In genomic region chr17:21033350-21033749, GRCh38 we compare ENCODE assay signal across 13 cellular contexts. TPM values are rescaled to one million over a fixed set of nuclear protein-coding genes. Genes with fewer than 3 reads are reported as not detected.
DNase-seq lines count a peak whose midpoint lies in the region; ATAC-seq and TF ChIP-seq lines count a peak whose summit lies in the region.
"Had no signal": no experiment of that assay in that cellular context is flagged by ENCODE, and none has a peak within 500 bp of the region (broad histone marks: within the 10 kb centered on the region; RNA-seq: fewer than 3 reads in every experiment).

No MANE protein-coding gene starts in this region.

- H2BK5ac ChIP-seq in neuronal stem cell (ENCODE audit: low read length): no peak overlapping the region

- WGBS in hepatocyte (ENCODE audit: low lambda C conversion rate, missing lambda C conversion rate): 94% methylated on average over 2 of the region's 2 CpGs
- no CpG with 5 or more reads among the region's 2 CpGs for WGBS in neuronal stem cell (ENCODE audit: extremely low coverage in 2 of 2, insufficient read length in 2 of 2, insufficient replicate concordance in 1 of 2), 2 donors

- peak; percentile 47 to 51 for ATAC-seq in activated T-cell treated with anti-CD3 and anti-CD28 coated beads, Interleukin-2, amount 50 U/mL, for 72 hours (replicated peaks in 1 of 2)
- ATAC-seq in stimulated activated naive CD8-positive, alpha-beta T cell treated with anti-CD3 and anti-CD28 coated beads, Interleukin-15, Interleukin-2, amounts not matched to agents 100 U/mL and 50 U/mL, for 24 hours: peak; percentile 53
- ATAC-seq in HG02970 (IDR thresholded peaks at IDR 0.05; ENCODE audit: low FRiP score, unreplicated experiment): no peak

- intact Hi-C loops in activated T-helper 1 cell treated with anti-CD3 and anti-CD28 coated beads, Interleukin-12 subunit alpha, Interleukin-12 subunit beta, Interleukin-2, Interleukin-4 antibody, amounts not matched to agents 30 ng/mL and 10 ng/mL and 1 ng/mL, durations not matched to agents 14 hours and 24 hours and 36 hours (cut with micrococcal nuclease): loop anchor here (2.0 kb wide), 1 partner anchor 517 kb away; no protein-coding TSS in a partner anchor

- no peaks in the 10 kb centered on the region for H3K9me3 ChIP-seq in hepatocyte (ENCODE audit: low read depth)
- H3K9me3 ChIP-seq in neuronal stem cell (replicated peaks in 1 of 2; ENCODE audit: control insufficient read depth in 2 of 2, insufficient read depth in 1 of 2, low read depth in 1 of 2, low read length in 2 of 2): peaks cover 0 to 11% of the 10 kb centered on the region in 2 donors
- H3K9me3 ChIP-seq: right lobe of liver had no signal

- H3K9me3 Mint-ChIP-seq in activated T-cell treated with anti-CD3 and anti-CD28 coated beads, Interleukin-2, amount 50 U/mL, for 72 hours: no peaks in the 10 kb centered on the region
- no peaks in the 10 kb centered on the region for H3K9me3 Mint-ChIP-seq in activated T-helper 1 cell treated with anti-CD3 and anti-CD28 coated beads, Interleukin-12 subunit alpha, Interleukin-12 subunit beta, Interleukin-2, Interleukin-4 antibody, amounts not matched to agents 30 ng/mL and 10 ng/mL and 1 ng/mL, durations not matched to agents 14 hours and 24 hours and 36 hours

- no peak overlapping the region for H3K18ac ChIP-seq in neuronal stem cell (ENCODE audit: low read length)

- no peak overlapping the region for H3K9ac ChIP-seq in neuronal stem cell (ENCODE audit: low read depth, low read length, poor library complexity)

- no peaks in the 10 kb centered on the region for H3K27me3 Mint-ChIP-seq in activated T-cell treated with anti-CD3 and anti-CD28 coated beads, Interleukin-2, amount 50 U/mL, for 72 hours (ENCODE audit: low read depth)
- H3K27me3 Mint-ChIP-seq in activated T-helper 1 cell treated with anti-CD3 and anti-CD28 coated beads, Interleukin-12 subunit alpha, Interleukin-12 subunit beta, Interleukin-2, Interleukin-4 antibody, amounts not matched to agents 30 ng/mL and 10 ng/mL and 1 ng/mL, durations not matched to agents 14 hours and 24 hours and 36 hours (ENCODE audit: insufficient read depth): no peaks in the 10 kb centered on the region

- peaks cover 3% of the 10 kb centered on the region for H3K79me1 ChIP-seq in neuronal stem cell (ENCODE audit: low read depth, low read length)

- no peak overlapping the region for H3K4me3 ChIP-seq in hepatocyte
- H3K4me3 ChIP-seq in neuronal stem cell (ENCODE audit: low read length in 2 of 2): no peak overlapping the region
- H3K4me3 ChIP-seq: lung, right lobe of liver had no signal

- H2AFZ ChIP-seq in hepatocyte: no peak overlapping the region
- H2AFZ ChIP-seq in neuronal stem cell (ENCODE audit: low read length): no peak overlapping the region

- peak overlapping the region; percentile 81 to 90 for H3K4me3 Mint-ChIP-seq in activated T-cell treated with anti-CD3 and anti-CD28 coated beads, Interleukin-2, amount 50 U/mL, for 72 hours
- H3K4me3 Mint-ChIP-seq in activated T-helper 1 cell treated with anti-CD3 and anti-CD28 coated beads, Interleukin-12 subunit alpha, Interleukin-12 subunit beta, Interleukin-2, Interleukin-4 antibody, amounts not matched to agents 30 ng/mL and 10 ng/mL and 1 ng/mL, durations not matched to agents 14 hours and 24 hours and 36 hours: peak overlapping the region; percentile 75

- H2AK5ac ChIP-seq in neuronal stem cell (ENCODE audit: low read depth, low read length): no peak overlapping the region

- H2BK12ac ChIP-seq in neuronal stem cell (ENCODE audit: low read length): no peak overlapping the region

- TF ChIP-seq CTCF in hepatocyte (IDR thresholded peaks at IDR 0.05; ENCODE audit: poor library complexity): no peak

- H3K27ac ChIP-seq in hepatocyte: no peak overlapping the region
- H3K27ac ChIP-seq in neuronal stem cell (replicated peaks; ENCODE audit: low read length): no peak overlapping the region

- no peak overlapping the region for H3K4ac ChIP-seq in neuronal stem cell (ENCODE audit: low read length)

- peaks cover 100% of the 10 kb centered on the region for H4K20me1 ChIP-seq in hepatocyte (ENCODE audit: insufficient read depth, poor library complexity, severe bottlenecking)

- H3K4me1 ChIP-seq in hepatocyte (ENCODE audit: insufficient read depth) (peaks cover 82% of the 10 kb centered on the region), neuronal stem cell (ENCODE audit: control insufficient read depth in 2 of 2, insufficient read depth in 1 of 2, low read depth in 1 of 2, low read length in 2 of 2) (peaks cover 0 to 8% of the 10 kb centered on the region in 2 donors)

- peak in 1 of 2 donors; percentile 11 for DNase-seq in activated T-cell treated with anti-CD3 and anti-CD28 coated beads, Interleukin-2, amount 50 U/mL, for 72 hours
- no peak for DNase-seq in activated T-cell treated with anti-CD3 and anti-CD28 coated beads, Interleukin-2, amount 50 U/mL, for 48 hours
- DNase-seq in activated T-helper 1 cell treated with anti-CD3 and anti-CD28 coated beads, Interleukin-12 subunit alpha, Interleukin-12 subunit beta, Interleukin-2, Interleukin-4 antibody, amounts not matched to agents 30 ng/mL and 10 ng/mL and 1 ng/mL, durations not matched to agents 14 hours and 24 hours and 36 hours (ENCODE audit: low spot score): no peak
- DNase-seq in hepatocyte (ENCODE audit: low spot score) (no peak), NCI-H446 treated with DMSO at 0.1 percent for 48 hours (lab: John Stamatoyannopoulos, UW) (no peak), neuronal stem cell (ENCODE audit: low spot score) (no peak)
- DNase-seq in stimulated activated naive CD8-positive, alpha-beta T cell treated with anti-CD3 and anti-CD28 coated beads, Interleukin-15, Interleukin-2, amounts not matched to agents 100 U/mL and 50 U/mL, for 24 hours: no peak
- DNase-seq: activated CD8-positive, alpha-beta memory T cell treated with anti-CD3 and anti-CD28 coated beads, Interleukin-2, amount 50 U/mL, for 4 hours; HCEC 1CT; NCI-H524 treated with DMSO at 0.1 percent for 48 hours had no signal

- no peak overlapping the region for H3K14ac ChIP-seq in neuronal stem cell (ENCODE audit: low read length)

- no peak overlapping the region for H4K8ac ChIP-seq in neuronal stem cell (ENCODE audit: low read depth, low read length)

- H4K91ac ChIP-seq in neuronal stem cell (ENCODE audit: low read depth, low read length, poor library complexity): no peak overlapping the region

- peaks cover 100% of the 10 kb centered on the region for H3K79me2 ChIP-seq in hepatocyte

- no peak overlapping the region for H3K23ac ChIP-seq in neuronal stem cell (ENCODE audit: low read depth, low read length, poor library complexity)

- no peak overlapping the region for H2BK120ac ChIP-seq in neuronal stem cell (ENCODE audit: low read depth, low read length)

- peak overlapping the region; percentile 98 for H3K27ac Mint-ChIP-seq in activated T-cell treated with anti-CD3 and anti-CD28 coated beads, Interleukin-2, amount 50 U/mL, for 72 hours
- peak overlapping the region; percentile 93 for H3K27ac Mint-ChIP-seq in activated T-helper 1 cell treated with anti-CD3 and anti-CD28 coated beads, Interleukin-12 subunit alpha, Interleukin-12 subunit beta, Interleukin-2, Interleukin-4 antibody, amounts not matched to agents 30 ng/mL and 10 ng/mL and 1 ng/mL, durations not matched to agents 14 hours and 24 hours and 36 hours

- H3K4me2 ChIP-seq in hepatocyte (peak overlapping the region; percentile 47), neuronal stem cell (ENCODE audit: insufficient read depth, low read length, poor library complexity, severe bottlenecking) (no peak overlapping the region)

- H3K9me2 ChIP-seq in hepatocyte (replicated peaks; ENCODE audit: insufficient read depth): no peaks in the 10 kb centered on the region

- peaks cover 87% of the 10 kb centered on the region for H3K4me1 Mint-ChIP-seq in activated T-cell treated with anti-CD3 and anti-CD28 coated beads, Interleukin-2, amount 50 U/mL, for 72 hours (ENCODE audit: low read depth)
- peaks cover 82% of the 10 kb centered on the region for H3K4me1 Mint-ChIP-seq in activated T-helper 1 cell treated with anti-CD3 and anti-CD28 coated beads, Interleukin-12 subunit alpha, Interleukin-12 subunit beta, Interleukin-2, Interleukin-4 antibody, amounts not matched to agents 30 ng/mL and 10 ng/mL and 1 ng/mL, durations not matched to agents 14 hours and 24 hours and 36 hours (ENCODE audit: low read depth)

- H3K36me3 Mint-ChIP-seq in activated T-cell treated with anti-CD3 and anti-CD28 coated beads, Interleukin-2, amount 50 U/mL, for 72 hours (ENCODE audit: insufficient read depth in 2 of 2): peaks cover 17 to 20% of the 10 kb centered on the region in 2 donors
- peaks cover 34% of the 10 kb centered on the region for H3K36me3 Mint-ChIP-seq in activated T-helper 1 cell treated with anti-CD3 and anti-CD28 coated beads, Interleukin-12 subunit alpha, Interleukin-12 subunit beta, Interleukin-2, Interleukin-4 antibody, amounts not matched to agents 30 ng/mL and 10 ng/mL and 1 ng/mL, durations not matched to agents 14 hours and 24 hours and 36 hours (ENCODE audit: low read depth)

- H3K27me3 ChIP-seq in hepatocyte (no peaks in the 10 kb centered on the region), neuronal stem cell (ENCODE audit: control insufficient read depth in 3 of 3, insufficient read depth in 3 of 3, low read depth in 1 of 3, low read length in 3 of 3) (no peaks in the 10 kb centered on the region)
- H3K27me3 ChIP-seq: right lobe of liver had no signal

- H3K36me3 ChIP-seq in hepatocyte (replicated peaks; ENCODE audit: insufficient read depth, low read depth): no peaks in the 10 kb centered on the region
- peaks cover 8 to 91% of the 10 kb centered on the region in 2 donors for H3K36me3 ChIP-seq in neuronal stem cell (replicated peaks in 1 of 2; ENCODE audit: control insufficient read depth in 2 of 2, insufficient read depth in 2 of 2, low read length in 2 of 2)

- H2BK15ac ChIP-seq in neuronal stem cell (ENCODE audit: low read length): no peak overlapping the region

RNA-seq across cellular contexts. Expression of gene USP22, which starts 9.5 kb away (rescaled TPM):
- 100 to 1,000 TPM; 175 to 195 TPM for total RNA-seq in activated T-cell treated with anti-CD3 and anti-CD28 coated beads, Interleukin-2, amount 50 U/mL, for 72 hours
- 147 and 152 TPM in 2 replicates for total RNA-seq in activated T-helper 1 cell treated with anti-CD3 and anti-CD28 coated beads, Interleukin-12 subunit alpha, Interleukin-12 subunit beta, Interleukin-2, Interleukin-4 antibody, amounts not matched to agents 30 ng/mL and 10 ng/mL and 1 ng/mL, durations not matched to agents 14 hours and 24 hours and 36 hours
- total RNA-seq in hepatocyte: 142 and 157 TPM in 2 replicates
- 84.0 and 84.9 TPM in 2 replicates for polyA plus RNA-seq in hepatocyte
- polyA plus RNA-seq in neuronal stem cell (2013, experiment 1 of 2): 144 TPM
- polyA plus RNA-seq in neuronal stem cell (2013, experiment 2 of 2): 140 TPM
